1 cellular context compared by ENCODE assay signal in the genomic region with DNA sequence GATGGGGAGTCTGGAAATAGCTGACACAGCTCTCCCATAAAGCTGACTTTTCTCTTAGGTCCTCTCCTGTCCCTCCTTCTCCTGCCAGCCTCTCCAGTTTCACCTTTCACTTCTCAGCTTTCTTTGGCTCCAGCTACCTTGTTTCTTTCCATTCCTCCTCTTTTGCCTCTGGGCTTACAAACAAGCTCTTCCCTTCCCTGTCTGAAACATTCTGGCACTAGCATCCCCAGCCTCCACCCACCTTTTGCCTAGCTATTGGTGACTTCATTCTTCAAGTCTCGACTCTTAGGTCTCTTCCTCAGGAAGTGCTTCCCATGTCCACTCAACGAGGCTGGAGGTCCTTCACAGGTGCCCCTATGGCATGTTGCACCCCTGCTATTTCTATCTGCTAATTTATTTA.
TF ChIP-seq lines count a peak whose summit lies in the region.

No MANE protein-coding gene starts in this region.

TF ChIP-seq in HepG2, 621 proteins besides CTCF, POLR2A, EP300 and RAD21:
- no peak for TF ChIP-seq ZNF160 (CRISPR knock-in tag; IDR thresholded peaks at IDR 0.05)
- TF ChIP-seq ZNF333 (CRISPR knock-in tag; IDR thresholded peaks at IDR 0.05; ENCODE audit: borderline replicate concordance) = no peak
- 0 out of 2 replicates have a peak, but pooled peaks have one; percentile 33 for TF ChIP-seq MAFF (IDR thresholded peaks at IDR 0.05; ENCODE audit: low read depth, low read length)
- TF ChIP-seq MAFK (conservative IDR thresholded peaks at IDR 0.05 in 1 of 2, IDR thresholded peaks at IDR 0.05 in 1 of 2; ENCODE audit: low read length in 2 of 2) = peak in 1 of 2 experiments; percentile 55; a peak in 2 of 4 replicates
